ENCODE assay signal across 21 cellular contexts in the genomic region with DNA sequence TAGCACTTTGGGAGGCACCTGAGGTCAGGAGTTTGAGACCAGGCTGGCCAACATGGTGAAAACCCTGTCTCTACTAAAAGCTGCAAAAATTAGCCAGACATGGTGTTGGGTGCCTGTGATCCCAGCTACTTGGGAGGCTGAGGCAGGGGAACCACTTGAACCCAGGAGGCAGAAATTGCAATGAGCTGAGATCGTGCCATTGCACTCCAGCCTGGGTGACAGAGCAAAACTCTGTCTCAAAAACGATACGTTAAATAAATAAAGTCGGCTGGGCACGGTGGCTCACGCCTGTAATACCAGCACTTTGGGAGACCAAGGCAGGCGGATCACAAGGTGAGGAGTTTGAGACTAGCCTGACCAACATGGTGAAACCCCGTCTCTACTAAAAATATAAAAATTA. TPM values are rescaled to one million over a fixed set of nuclear protein-coding genes. Genes with fewer than 3 reads are reported as not detected.
DNase-seq lines count a peak whose midpoint lies in the region; ATAC-seq and TF ChIP-seq lines count a peak whose summit lies in the region.
"Not testable (repeated sequence)": the region's sequence is repeated elsewhere in the genome, so short reads cannot be mapped to it uniquely, and the experiment has no call there.
"Had no signal": no experiment of that assay in that cellular context is flagged by ENCODE, and none has a peak within 500 bp of the region (broad histone marks: within the 10 kb centered on the region; RNA-seq: fewer than 3 reads in every experiment).

No MANE protein-coding gene starts in this region.

- H3K27ac ChIP-seq in BLaER1; HEK293 (ENCODE audit: extremely low read depth, low read depth, low read length); trophoblast cell (ENCODE audit: low read depth, low read length): not testable (repeated sequence)
- H3K27ac ChIP-seq in GM23338 (ENCODE audit: low read depth) = peak overlapping the region; percentile 57; the same call in 1 of the 2 replicates
- H3K27ac ChIP-seq in RWPE1 = 0 out of 2 replicates have a peak overlapping the region, but pooled peaks have one; percentile 4

- H3K9me3 Mint-ChIP-seq in GM23338 = not testable (repeated sequence)

- not testable (repeated sequence) for H3K14ac ChIP-seq in trophoblast cell (ENCODE audit: low read length)

- CTCF ChIA-PET in HEK293 (lab: Yijun Ruan, JAX); RWPE1 (lab: Yijun Ruan, JAX): not testable (repeated sequence)

- H3K9me2 ChIP-seq in GM23338 (ENCODE audit: insufficient read depth) = not testable (repeated sequence)

- H3K27me3 Mint-ChIP-seq in GM23338 (ENCODE audit: insufficient read depth, low read depth, poor library complexity) = not testable (repeated sequence)

- H2BK12ac ChIP-seq in trophoblast cell (ENCODE audit: low read length) = not testable (repeated sequence)

- not testable (repeated sequence) for H2AFZ ChIP-seq in GM23338; trophoblast cell (ENCODE audit: insufficient read depth, low read length, poor library complexity)

- H3K4me1 Mint-ChIP-seq in GM23338 = not testable (repeated sequence)

- not testable (repeated sequence) for H4K91ac ChIP-seq in trophoblast cell (ENCODE audit: low read depth, low read length)

- H2BK120ac ChIP-seq in trophoblast cell (ENCODE audit: insufficient read depth, low read length, poor library complexity) = not testable (repeated sequence)

- not testable (repeated sequence) for H2AK5ac ChIP-seq in trophoblast cell (ENCODE audit: low read length)

- not testable (repeated sequence) for H3K4me3 Mint-ChIP-seq in GM23338

- H3F3A ChIP-seq in GM23338 (replicated peaks; ENCODE audit: low read depth) = not testable (repeated sequence)

- H3K4me1 ChIP-seq in BLaER1 = peaks cover 54% of the 10 kb centered on the region
- not testable (repeated sequence) for H3K4me1 ChIP-seq in GM23338 (ENCODE audit: insufficient read depth); HEK293 (ENCODE audit: control insufficient read depth, insufficient read depth, low read length); trophoblast cell (ENCODE audit: control insufficient read depth in 1 of 2, insufficient read depth in 2 of 2, low read length in 2 of 2)

- H3K79me1 ChIP-seq in trophoblast cell (ENCODE audit: low read length) = not testable (repeated sequence)

- H4K8ac ChIP-seq in trophoblast cell (ENCODE audit: low read depth, low read length) = not testable (repeated sequence)

- H3K4me3 ChIP-seq in BLaER1; GM23338; HEK293 (ENCODE audit: low read depth, low read length); trophoblast cell (ENCODE audit: low read depth, low read length): not testable (repeated sequence)

- H3K4ac ChIP-seq in trophoblast cell (ENCODE audit: low read depth, low read length) = peak overlapping the region; percentile 89

- H3K36me3 Mint-ChIP-seq in GM23338 (ENCODE audit: low read depth) = peaks cover 21% of the 10 kb centered on the region; the same call in 2 of the 3 replicates

- not testable (repeated sequence) for TF ChIP-seq CTCF in GM23338 (conservative IDR thresholded peaks at IDR 0.05; ENCODE audit: low read depth in 2 of 2); HEK293 (tag by site-specific recombination; IDR thresholded peaks at IDR 0.05); RWPE1 (conservative IDR thresholded peaks at IDR 0.05; ENCODE audit: low read depth)

- not testable (repeated sequence) for H3K9ac ChIP-seq in BLaER1; trophoblast cell (ENCODE audit: low read length)

- not testable (repeated sequence) for H3K27ac Mint-ChIP-seq in GM23338

- not testable (repeated sequence) for H2BK5ac ChIP-seq in trophoblast cell (ENCODE audit: low read depth, low read length, poor library complexity)

- POLR2A ChIA-PET in HEK293 (lab: Yijun Ruan, JAX) = interaction anchor here (0.7 kb wide), 1 partner anchor 15 kb away, joined by 4 read pairs; no protein-coding TSS in a partner anchor
- POLR2A ChIA-PET in RWPE1 (lab: Yijun Ruan, JAX; ENCODE audit: low non-redundant PET) = not testable (repeated sequence)

- H3K4me2 ChIP-seq in BLaER1 = 0 out of 2 replicates have a peak overlapping the region, but pooled peaks have one; percentile 3
- H3K4me2 ChIP-seq in GM23338; trophoblast cell (ENCODE audit: low read length): not testable (repeated sequence)

- no CpG with 5 or more reads among the region's 8 CpGs for WGBS in trophoblast cell (ENCODE audit: extremely low coverage, insufficient coverage, insufficient read length)

- H4K20me1 ChIP-seq in BLaER1 (peaks cover 100% of the 10 kb centered on the region), GM23338 (replicated peaks; ENCODE audit: insufficient read depth) (peaks cover 89% of the 10 kb centered on the region)

- H3K23ac ChIP-seq in trophoblast cell (ENCODE audit: low read length) = not testable (repeated sequence)

- H3K27me3 ChIP-seq in BLaER1; GM23338 (ENCODE audit: insufficient read depth); trophoblast cell (ENCODE audit: insufficient read depth, low read length): not testable (repeated sequence)

- H3K79me2 ChIP-seq in GM23338 (replicated peaks; ENCODE audit: insufficient read depth) = peaks cover 100% of the 10 kb centered on the region
- H3K79me2 ChIP-seq in trophoblast cell (ENCODE audit: control insufficient read depth, insufficient read depth, low read length, poor library complexity) = not testable (repeated sequence)

- not testable (repeated sequence) for DNase-seq in GM23338 (ENCODE audit: low spot score); RWPE1 (ENCODE audit: low spot score); trophoblast cell
- peak; percentile 42 for DNase-seq in activated CD8-positive, alpha-beta memory T cell treated with anti-CD3 and anti-CD28 coated beads for 24 hours
- peak; percentile 3 to 12 for DNase-seq in activated T-cell treated with anti-CD3 and anti-CD28 coated beads, Interleukin-2, amount 50 U/mL, for 48 hours
- peak; percentile 39 for DNase-seq in mesenteric fat pad (ENCODE audit: low spot score)

- not testable (repeated sequence) for H4K12ac ChIP-seq in trophoblast cell (ENCODE audit: low read depth, low read length)

- H3K18ac ChIP-seq in trophoblast cell (ENCODE audit: low read length) = not testable (repeated sequence)

- not testable (repeated sequence) for H3K9me3 ChIP-seq in BLaER1; HEK293 (ENCODE audit: control insufficient read depth, insufficient read depth, low read depth, low read length); trophoblast cell (ENCODE audit: insufficient read depth, low read depth, low read length)

- not testable (repeated sequence) for ATAC-seq in GM23338

- H3K36me3 ChIP-seq in BLaER1 (peaks cover 74% of the 10 kb centered on the region), HEK293 (ENCODE audit: control insufficient read depth in 2 of 2, insufficient read depth in 1 of 2, low read length in 2 of 2) (peaks cover 28 to 69% of the 10 kb centered on the region in 2 experiments), trophoblast cell (ENCODE audit: control insufficient read depth in 1 of 2, insufficient read depth in 2 of 2, low read length in 2 of 2) (peaks cover 9 to 10% of the 10 kb centered on the region in 2 experiments)
- not testable (repeated sequence) for H3K36me3 ChIP-seq in GM23338 (ENCODE audit: insufficient read depth)

TF ChIP-seq in HEK293, 187 proteins besides CTCF, POLR2A, EP300 and RAD21:
- peak; percentile 64 for TF ChIP-seq GLIS1 (tag by site-specific recombination; IDR thresholded peaks at IDR 0.05)

RNA-seq across cellular contexts. Expression of gene PAIP2, which starts 14.2 kb away (rescaled TPM):
- total RNA-seq in GM23338 (2014; rRNA removed; shearing (Covaris generic)) = 132 and 148 TPM in 2 replicates
- 226 and 277 TPM in 2 replicates for polyA plus RNA-seq in GM23338 (2016; fragmentation: Nextera tagmentation; extraction: Ambion mirVana)
- 79.3 TPM for total RNA-seq in mesenteric fat pad
- polyA plus RNA-seq in trophoblast cell (2013) = 156 and 175 TPM in 2 replicates

RNA-seq across cellular contexts. Expression of gene SLC23A1, which starts 27.2 kb away (rescaled TPM):
- total RNA-seq in GM23338 (2014; rRNA removed; shearing (Covaris generic)) = not detected in 2 replicates
- polyA plus RNA-seq in GM23338 (2016; fragmentation: Nextera tagmentation; extraction: Ambion mirVana) = 0.16 and 0.29 TPM in 2 replicates
- total RNA-seq in mesenteric fat pad = not detected
- 0.18 and 0.31 TPM in 2 replicates for polyA plus RNA-seq in trophoblast cell (2013)
- total RNA-seq: A172; A673; CD4-positive, alpha-beta memory T cell; CD4-positive, alpha-beta T cell; CD4-positive, CD25-positive, alpha-beta regulatory T cell; CD8-positive, alpha-beta T cell; Daoy had no signal
- polyA plus RNA-seq: AG04450; BJ; CD14-positive monocyte; CD4-positive, alpha-beta memory T cell; CD8-positive, alpha-beta memory T cell had no signal

RNA-seq across cellular contexts. Expression of gene MZB1, which starts 33.8 kb away (rescaled TPM):
- 1.6 TPM in 1 of 2 replicates, not detected in the other for total RNA-seq in GM23338 (2014; rRNA removed; shearing (Covaris generic))
- polyA plus RNA-seq in GM23338 (2016; fragmentation: Nextera tagmentation; extraction: Ambion mirVana) = 0.52 and 0.71 TPM in 2 replicates
- total RNA-seq in mesenteric fat pad = 0.61 TPM
- 0.15 and 0.35 TPM in 2 replicates for polyA plus RNA-seq in trophoblast cell (2013)
- total RNA-seq: A172, A673, Caco-2, Calu3, Daoy had no signal
- polyA plus RNA-seq: AG04450, BJ had no signal

RNA-seq across cellular contexts. Expression of gene PROB1, which starts 39.0 kb away (rescaled TPM):
- total RNA-seq in GM23338 (2014; rRNA removed; shearing (Covaris generic)) = 2.7 and 3.1 TPM in 2 replicates
- 0.54 and 0.73 TPM in 2 replicates for polyA plus RNA-seq in GM23338 (2016; fragmentation: Nextera tagmentation; extraction: Ambion mirVana)
- total RNA-seq in mesenteric fat pad = 2.1 TPM
- polyA plus RNA-seq in trophoblast cell (2013) = 2.4 and 2.7 TPM in 2 replicates

RNA-seq across cellular contexts. Expression of gene SPATA24, which starts 48.0 kb away (rescaled TPM):
- total RNA-seq in GM23338 (2014; rRNA removed; shearing (Covaris generic)) = 7.1 and 16.0 TPM in 2 replicates
- polyA plus RNA-seq in GM23338 (2016; fragmentation: Nextera tagmentation; extraction: Ambion mirVana) = 20.6 and 22.4 TPM in 2 replicates
- total RNA-seq in mesenteric fat pad = 2.0 TPM
- polyA plus RNA-seq in trophoblast cell (2013) = 4.6 and 5.4 TPM in 2 replicates
